In genomic region chr16:736936-737481, GRCh38 we compare ENCODE assay signal across 1 cellular context.
TF ChIP-seq lines count a peak whose summit lies in the region.

No MANE protein-coding gene starts in this region.

TF ChIP-seq in GM12878, 131 proteins besides CTCF, POLR2A, EP300 and RAD21:
- peak; percentile 78 for TF ChIP-seq YY1 (IDR thresholded peaks at IDR 0.05; ENCODE audit: low read depth, low read length)
- TF ChIP-seq RFX5 (IDR thresholded peaks at IDR 0.05; ENCODE audit: low read depth, low read length) = no peak
- TF ChIP-seq MLLT1 (IDR thresholded peaks at IDR 0.05) = peak; percentile 9
